Comparison of ENCODE assay signal across 25 cellular contexts in genomic region chr4:20543131-20543530, GRCh38.
"Had no signal": no experiment of that assay in that cellular context is flagged by ENCODE, and none has a peak within 500 bp of the region (broad histone marks: within the 10 kb centered on the region; RNA-seq: fewer than 3 reads in every experiment).

No MANE protein-coding gene starts in this region.

- ATAC-seq: effector memory CD8-positive, alpha-beta T cell; foreskin keratinocyte; left colon; left ventricle myocardium superior; natural killer cell treated with Interleukin-12 subunit alpha and Interleukin-12 subunit beta and Interleukin-15 and Interleukin-18, amount 100 ng/mL, for 72 hours had no signal

- H3K4me3 ChIP-seq: esophagus squamous epithelium, hepatocyte, lung, neural progenitor cell, ovary, right atrium auricular region, sigmoid colon, skin epidermis, stomach, thoracic aorta, transverse colon had no signal

- DNase-seq: effector memory CD8-positive, alpha-beta T cell; esophagus squamous epithelium; foreskin keratinocyte; head of caudate nucleus; left colon; left ventricle myocardium superior; mesenchymal stem cell; midbrain; nucleus accumbens; ovary; sigmoid colon; stimulated activated CD4-positive, alpha-beta T cell treated with anti-CD3 and anti-CD28 coated beads, Interleukin-2, amount 100 ng/mL, for 24 hours; stimulated activated CD4-positive, alpha-beta T cell treated with anti-CD3 and anti-CD28 coated beads, Interleukin-4, amount 100 ng/mL, for 4 hours; stimulated activated naive CD4-positive, alpha-beta T cell; stomach; substantia nigra; transverse colon had no signal

- H3K27ac Mint-ChIP-seq: dendritic cell treated with granulocyte-macrophage colony-stimulating factor and Interleukin-4, amounts not matched to agents 40 ng/mL and 50 ng/mL, for 4 days; effector memory CD8-positive, alpha-beta T cell; natural killer cell treated with Interleukin-12 subunit alpha and Interleukin-12 subunit beta and Interleukin-15 and Interleukin-18, amount 100 ng/mL, for 72 hours; neural progenitor cell had no signal

- H3K36me3 Mint-ChIP-seq: natural killer cell treated with Interleukin-12 subunit alpha and Interleukin-12 subunit beta and Interleukin-15 and Interleukin-18, amount 100 ng/mL, for 72 hours had no signal

- H3K4me3 Mint-ChIP-seq: dendritic cell treated with granulocyte-macrophage colony-stimulating factor and Interleukin-4, amounts not matched to agents 40 ng/mL and 50 ng/mL, for 4 days; effector memory CD8-positive, alpha-beta T cell; natural killer cell treated with Interleukin-12 subunit alpha and Interleukin-12 subunit beta and Interleukin-15 and Interleukin-18, amount 100 ng/mL, for 72 hours; neural progenitor cell had no signal

- H3K9me3 Mint-ChIP-seq: dendritic cell treated with granulocyte-macrophage colony-stimulating factor and Interleukin-4, amounts not matched to agents 40 ng/mL and 50 ng/mL, for 4 days; effector memory CD8-positive, alpha-beta T cell; natural killer cell treated with Interleukin-12 subunit alpha and Interleukin-12 subunit beta and Interleukin-15 and Interleukin-18, amount 100 ng/mL, for 72 hours; neural progenitor cell had no signal

- H3K27me3 Mint-ChIP-seq: dendritic cell treated with granulocyte-macrophage colony-stimulating factor and Interleukin-4, amounts not matched to agents 40 ng/mL and 50 ng/mL, for 4 days; effector memory CD8-positive, alpha-beta T cell; natural killer cell treated with Interleukin-12 subunit alpha and Interleukin-12 subunit beta and Interleukin-15 and Interleukin-18, amount 100 ng/mL, for 72 hours had no signal
